ENCODE assay signal across 12 cellular contexts in genomic region chr1:201945157-201945556, GRCh38. TPM values are rescaled to one million over a fixed set of nuclear protein-coding genes. Genes with fewer than 3 reads are reported as not detected.
DNase-seq lines count a peak whose midpoint lies in the region; ATAC-seq and TF ChIP-seq lines count a peak whose summit lies in the region.
"Had no signal": no experiment of that assay in that cellular context is flagged by ENCODE, and none has a peak within 500 bp of the region (broad histone marks: within the 10 kb centered on the region; RNA-seq: fewer than 3 reads in every experiment).

No MANE protein-coding gene starts in this region.

- H3K9me3 ChIP-seq in lower lobe of right lung (no peaks in the 10 kb centered on the region), upper lobe of right lung (no peaks in the 10 kb centered on the region)
- H3K9me3 ChIP-seq: A549 had no signal

- H3K27ac ChIP-seq in lower lobe of right lung (peak overlapping the region; percentile 81), upper lobe of right lung (peak overlapping the region; percentile 58)
- H3K27ac ChIP-seq: A549 had no signal

- TF ChIP-seq CTCF in cardiac fibroblast (IDR thresholded peaks at IDR 0.05; ENCODE audit: low read depth, low read length): peak; percentile 23
- peak; percentile 20 for TF ChIP-seq CTCF in lower lobe of right lung (IDR thresholded peaks at IDR 0.05)
- peak; percentile 33 for TF ChIP-seq CTCF in upper lobe of right lung (IDR thresholded peaks at IDR 0.05)

- peak; percentile 17 for DNase-seq in activated CD4-positive, alpha-beta T cell treated with anti-CD3 and anti-CD28 coated beads for 36 hours
- DNase-seq in activated CD4-positive, alpha-beta T cell treated with anti-CD3 and anti-CD28 coated beads, Interleukin-2, amount 10 ng/mL, durations not matched to agents 7 days and 5 days: no peak
- DNase-seq in cardiac fibroblast (ENCODE audit: low read depth in 2 of 2): no peak
- no peak for DNase-seq in lower lobe of right lung
- DNase-seq in upper lobe of right lung: no peak
- no peak for DNase-seq in islet precursor cell
- DNase-seq: activated B cell treated with CpG ODN at 0.5 μM for 24 hours had no signal

- no peak overlapping the region for H3K4me3 Mint-ChIP-seq in activated CD4-positive, alpha-beta T cell treated with anti-CD3 and anti-CD28 coated beads for 36 hours
- no peak overlapping the region for H3K4me3 Mint-ChIP-seq in activated CD4-positive, alpha-beta T cell treated with anti-CD3 and anti-CD28 coated beads, Interleukin-2, amount 10 ng/mL, durations not matched to agents 7 days and 5 days
- H3K4me3 Mint-ChIP-seq: activated B cell treated with CpG ODN at 0.5 μM for 24 hours; central memory CD8-positive, alpha-beta T cell had no signal

- ATAC-seq in activated CD4-positive, alpha-beta T cell treated with anti-CD3 and anti-CD28 coated beads for 36 hours: no peak
- no peak for ATAC-seq in lower lobe of right lung
- ATAC-seq in upper lobe of right lung: no peak
- no peak for ATAC-seq in HG02759 (IDR thresholded peaks at IDR 0.05; ENCODE audit: unreplicated experiment)
- ATAC-seq in GM21737 (IDR thresholded peaks at IDR 0.05; ENCODE audit: unreplicated experiment): no peak

- peaks cover 47% of the 10 kb centered on the region for H3K27me3 Mint-ChIP-seq in activated CD4-positive, alpha-beta T cell treated with anti-CD3 and anti-CD28 coated beads for 36 hours
- peaks cover 54% of the 10 kb centered on the region for H3K27me3 Mint-ChIP-seq in activated CD4-positive, alpha-beta T cell treated with anti-CD3 and anti-CD28 coated beads, Interleukin-2, amount 10 ng/mL, durations not matched to agents 7 days and 5 days

- H3K36me3 ChIP-seq in lower lobe of right lung (no peaks in the 10 kb centered on the region), upper lobe of right lung (no peaks in the 10 kb centered on the region)

- H3K4me3 ChIP-seq in cardiac fibroblast (replicated peaks in 1 of 2; ENCODE audit: low read depth in 2 of 2, low read length in 2 of 2): peak overlapping the region in 1 of 2 donors; percentile 23
- H3K4me3 ChIP-seq in lower lobe of right lung: peak overlapping the region; percentile 51
- H3K4me3 ChIP-seq in upper lobe of right lung: peak overlapping the region; percentile 55
- H3K4me3 ChIP-seq: A549 had no signal

- POLR2A ChIA-PET in activated CD4-positive, alpha-beta T cell treated with anti-CD3 and anti-CD28 coated beads for 36 hours (lab: Charles Lee): interaction anchor here (0.6 kb wide), 1 partner anchor 108 kb away, joined by 3 read pairs; no protein-coding TSS in a partner anchor
- POLR2A ChIA-PET in activated CD4-positive, alpha-beta T cell treated with anti-CD3 and anti-CD28 coated beads, Interleukin-2, amount 10 ng/mL, durations not matched to agents 7 days and 5 days (lab: Charles Lee): interaction anchor here (0.6 kb wide), 1 partner anchor 27 kb away, joined by 3 read pairs; no protein-coding TSS in a partner anchor

- H3K27ac Mint-ChIP-seq in activated CD4-positive, alpha-beta T cell treated with anti-CD3 and anti-CD28 coated beads for 36 hours: no peak overlapping the region
- no peak overlapping the region for H3K27ac Mint-ChIP-seq in activated CD4-positive, alpha-beta T cell treated with anti-CD3 and anti-CD28 coated beads, Interleukin-2, amount 10 ng/mL, durations not matched to agents 7 days and 5 days
- H3K27ac Mint-ChIP-seq: activated B cell treated with CpG ODN at 0.5 μM for 24 hours had no signal

- CTCF ChIA-PET in activated CD4-positive, alpha-beta T cell treated with anti-CD3 and anti-CD28 coated beads for 36 hours (lab: Charles Lee): interaction anchor here (0.7 to 2.0 kb wide), 7 partner anchors 19 to 299 kb away, joined by 3 to 10 read pairs (median 3); no protein-coding TSS in a partner anchor
- CTCF ChIA-PET in activated CD4-positive, alpha-beta T cell treated with anti-CD3 and anti-CD28 coated beads, Interleukin-2, amount 10 ng/mL, durations not matched to agents 7 days and 5 days (lab: Charles Lee): interaction anchor here (0.5 to 2.3 kb wide), 3 partner anchors 10 to 113 kb away, joined by 3 to 9 read pairs (median 6); partner anchors contain the start of gene TIMM17A

- H3K27me3 ChIP-seq in lower lobe of right lung (ENCODE audit: low read depth): peaks cover 22% of the 10 kb centered on the region
- H3K27me3 ChIP-seq in upper lobe of right lung: peaks cover 10% of the 10 kb centered on the region

- peaks cover 13% of the 10 kb centered on the region for H3K4me1 ChIP-seq in lower lobe of right lung
- no peaks in the 10 kb centered on the region for H3K4me1 ChIP-seq in upper lobe of right lung
- H3K4me1 ChIP-seq: A549 had no signal

- no peaks in the 10 kb centered on the region for H3K36me3 Mint-ChIP-seq in activated CD4-positive, alpha-beta T cell treated with anti-CD3 and anti-CD28 coated beads for 36 hours (ENCODE audit: low read depth)
- no peaks in the 10 kb centered on the region for H3K36me3 Mint-ChIP-seq in activated CD4-positive, alpha-beta T cell treated with anti-CD3 and anti-CD28 coated beads, Interleukin-2, amount 10 ng/mL, durations not matched to agents 7 days and 5 days (ENCODE audit: low read depth)

- peaks cover 6% of the 10 kb centered on the region for H3K4me1 Mint-ChIP-seq in activated CD4-positive, alpha-beta T cell treated with anti-CD3 and anti-CD28 coated beads for 36 hours
- H3K4me1 Mint-ChIP-seq in activated CD4-positive, alpha-beta T cell treated with anti-CD3 and anti-CD28 coated beads, Interleukin-2, amount 10 ng/mL, durations not matched to agents 7 days and 5 days: peaks cover 12% of the 10 kb centered on the region

- H3K9me3 Mint-ChIP-seq in activated CD4-positive, alpha-beta T cell treated with anti-CD3 and anti-CD28 coated beads for 36 hours (ENCODE audit: low read depth): no peaks in the 10 kb centered on the region
- no peaks in the 10 kb centered on the region for H3K9me3 Mint-ChIP-seq in activated CD4-positive, alpha-beta T cell treated with anti-CD3 and anti-CD28 coated beads, Interleukin-2, amount 10 ng/mL, durations not matched to agents 7 days and 5 days
- H3K9me3 Mint-ChIP-seq: activated B cell treated with CpG ODN at 0.5 μM for 24 hours; central memory CD8-positive, alpha-beta T cell had no signal

- intact Hi-C loops in activated CD4-positive, alpha-beta T cell treated with anti-CD3 and anti-CD28 coated beads for 36 hours (cut with DNase I, micrococcal nuclease): no loop called here
- intact Hi-C loops in lower lobe of right lung (cut with DNase I) (no loop called here), upper lobe of right lung (cut with DNase I) (no loop called here)

RNA-seq across cellular contexts. Expression of gene LMOD1, which starts 1.2 kb away (rescaled TPM):
- total RNA-seq in activated CD4-positive, alpha-beta T cell treated with anti-CD3 and anti-CD28 coated beads for 36 hours: not detected
- total RNA-seq in activated CD4-positive, alpha-beta T cell treated with anti-CD3 and anti-CD28 coated beads, Interleukin-2, amount 10 ng/mL, durations not matched to agents 7 days and 5 days: not detected
- 24.2 TPM for total RNA-seq in lower lobe of right lung
- 38.3 TPM for total RNA-seq in upper lobe of right lung
- total RNA-seq: activated B cell treated with CpG ODN at 0.5 μM for 24 hours, NCI-H460 had no signal

RNA-seq across cellular contexts. Expression of gene TIMM17A, which starts 10.1 kb away (rescaled TPM):
- total RNA-seq in activated CD4-positive, alpha-beta T cell treated with anti-CD3 and anti-CD28 coated beads for 36 hours: 10 to 100 TPM; 51.9 to 70.6 TPM
- 10 to 100 TPM; 42.8 to 45.1 TPM for total RNA-seq in activated CD4-positive, alpha-beta T cell treated with anti-CD3 and anti-CD28 coated beads, Interleukin-2, amount 10 ng/mL, durations not matched to agents 7 days and 5 days
- total RNA-seq in lower lobe of right lung (28.5 TPM), upper lobe of right lung (33.9 TPM)

RNA-seq across cellular contexts. Expression of gene RNPEP, which starts 37.3 kb away (rescaled TPM):
- total RNA-seq in activated CD4-positive, alpha-beta T cell treated with anti-CD3 and anti-CD28 coated beads for 36 hours: 10 to 100 TPM; 44.9 to 49.2 TPM
- total RNA-seq in activated CD4-positive, alpha-beta T cell treated with anti-CD3 and anti-CD28 coated beads, Interleukin-2, amount 10 ng/mL, durations not matched to agents 7 days and 5 days: 10 to 100 TPM; 31.0 to 32.8 TPM
- total RNA-seq in lower lobe of right lung (73.8 TPM), upper lobe of right lung (61.7 TPM)

RNA-seq across cellular contexts. Expression of gene SHISA4, which starts 56.5 kb away (rescaled TPM):
- under 1 TPM; 0.14 to 0.26 TPM for total RNA-seq in activated CD4-positive, alpha-beta T cell treated with anti-CD3 and anti-CD28 coated beads for 36 hours
- under 1 TPM; 0.57 to 0.83 TPM for total RNA-seq in activated CD4-positive, alpha-beta T cell treated with anti-CD3 and anti-CD28 coated beads, Interleukin-2, amount 10 ng/mL, durations not matched to agents 7 days and 5 days
- total RNA-seq in lower lobe of right lung (7.8 TPM), upper lobe of right lung (8.6 TPM)

Comparison
In these comparisons a context has a peak if more than half of its experiments do, and no peak if none do; other contexts are left out.
1. RNA of gene LMOD1, which starts 1.2 kb away (total RNA-seq): 38.3 TPM in upper lobe of right lung (single experiment) and 24.2 TPM in lower lobe of right lung (single experiment); not detected in activated CD4-positive, alpha-beta T cell treated with anti-CD3 and anti-CD28 coated beads, Interleukin-2, amount 10 ng/mL, durations not matched to agents 7 days and 5 days and not detected in activated CD4-positive, alpha-beta T cell treated with anti-CD3 and anti-CD28 coated beads for 36 hours; every median in the first group is over 10 times any median in the second.
2. Peak in every context shown above with its lines, with median percentiles within 50 percentile points of each other: CTCF ChIP-seq.